33 cellular contexts compared by ENCODE assay signal in genomic region chr1:197859024-197859423, GRCh38. TPM values are rescaled to one million over a fixed set of nuclear protein-coding genes. Genes with fewer than 3 reads are reported as not detected.
"Had no signal": no experiment of that assay in that cellular context is flagged by ENCODE, and none has a peak within 500 bp of the region (broad histone marks: within the 10 kb centered on the region; RNA-seq: fewer than 3 reads in every experiment).

No MANE protein-coding gene starts in this region.

- ATAC-seq: activated CD8-positive, alpha-beta T cell treated with anti-CD3 and anti-CD28 coated beads for 36 hours; activated naive CD8-positive, alpha-beta T cell treated with anti-CD3 and anti-CD28 coated beads, Interleukin-2, amount 50 U/mL, for 24 hours; activated T-cell treated with anti-CD3 and anti-CD28 coated beads, Interleukin-2, amount 50 U/mL, for 4 hours; activated T-helper 17 cell treated with anti-CD3 and anti-CD28 coated beads, Interleukin-2, amount 50 U/mL, for 72 hours; gastrocnemius medialis; left ventricle myocardium superior; naive thymus-derived CD8-positive, alpha-beta T cell; pancreas; sciatic nerve; stimulated activated effector memory CD8-positive, alpha-beta T cell treated with anti-CD3 and anti-CD28 coated beads, Interleukin-12 subunit alpha, Interleukin-12 subunit beta, amount 100 ng/mL, for 72 hours; stimulated activated naive CD8-positive, alpha-beta T cell treated with anti-CD3 and anti-CD28 coated beads, Interleukin-15, amount 100 ng/mL, for 72 hours; WTC11 had no signal

- DNase-seq: activated CD4-positive, alpha-beta T cell treated with anti-CD3 and anti-CD28 coated beads for 1 hour; activated CD4-positive, alpha-beta T cell treated with anti-CD3 and anti-CD28 coated beads, Interleukin-2, amount 10 ng/mL, durations not matched to agents 7 days and 5 days; activated CD8-positive, alpha-beta T cell treated with anti-CD3 and anti-CD28 coated beads for 36 hours; activated gamma-delta T cell treated with Interleukin-2 at 50 U/mL for 16 hours; activated naive CD8-positive, alpha-beta T cell treated with anti-CD3 and anti-CD28 coated beads, Interleukin-2, amount 50 U/mL, for 24 hours; activated T-cell treated with anti-CD3 and anti-CD28 coated beads, Interleukin-2, amount 50 U/mL, for 4 hours; amygdala; caudate nucleus; esophagus squamous epithelium; gastrocnemius medialis; glutamatergic neuron; islet precursor cell; left ventricle myocardium superior; naive thymus-derived CD8-positive, alpha-beta T cell; nucleus accumbens; pancreas; retina; stimulated activated CD4-positive, alpha-beta T cell treated with anti-CD3 and anti-CD28 coated beads, Interleukin-4, amount 100 ng/mL, for 24 hours; stimulated activated naive CD8-positive, alpha-beta T cell treated with anti-CD3 and anti-CD28 coated beads, Interleukin-15, amount 100 ng/mL, for 72 hours; substantia nigra; upper lobe of left lung had no signal

- H3K4me3 ChIP-seq: esophagus squamous epithelium, gastrocnemius medialis, hepatocyte, pancreas, prostate gland, skin epidermis, upper lobe of left lung, vagina had no signal

RNA-seq across cellular contexts. Expression of gene C1orf53, which starts 43.4 kb away (rescaled TPM):
- total RNA-seq: naive thymus-derived CD8-positive, alpha-beta T cell had no signal

RNA-seq across cellular contexts. Expression of gene LHX9, which starts 58.1 kb away (rescaled TPM):
- total RNA-seq: activated CD4-positive, alpha-beta T cell treated with anti-CD3 and anti-CD28 coated beads, Interleukin-2, amount 10 ng/mL, durations not matched to agents 7 days and 5 days; activated CD8-positive, alpha-beta T cell treated with anti-CD3 and anti-CD28 coated beads for 36 hours; activated T-cell treated with anti-CD3 and anti-CD28 coated beads, Interleukin-2, amount 50 U/mL, for 4 hours; activated T-helper 17 cell treated with anti-CD3 and anti-CD28 coated beads, Interleukin-2, amount 50 U/mL, for 72 hours; chondrocyte; esophagus squamous epithelium; hepatocyte; lung microvascular endothelial cell; mesenteric fat pad; naive thymus-derived CD8-positive, alpha-beta T cell; neural crest cell; vagina; WTC11 had no signal
